ENCODE assay signal across 25 cellular contexts in the genomic region with DNA sequence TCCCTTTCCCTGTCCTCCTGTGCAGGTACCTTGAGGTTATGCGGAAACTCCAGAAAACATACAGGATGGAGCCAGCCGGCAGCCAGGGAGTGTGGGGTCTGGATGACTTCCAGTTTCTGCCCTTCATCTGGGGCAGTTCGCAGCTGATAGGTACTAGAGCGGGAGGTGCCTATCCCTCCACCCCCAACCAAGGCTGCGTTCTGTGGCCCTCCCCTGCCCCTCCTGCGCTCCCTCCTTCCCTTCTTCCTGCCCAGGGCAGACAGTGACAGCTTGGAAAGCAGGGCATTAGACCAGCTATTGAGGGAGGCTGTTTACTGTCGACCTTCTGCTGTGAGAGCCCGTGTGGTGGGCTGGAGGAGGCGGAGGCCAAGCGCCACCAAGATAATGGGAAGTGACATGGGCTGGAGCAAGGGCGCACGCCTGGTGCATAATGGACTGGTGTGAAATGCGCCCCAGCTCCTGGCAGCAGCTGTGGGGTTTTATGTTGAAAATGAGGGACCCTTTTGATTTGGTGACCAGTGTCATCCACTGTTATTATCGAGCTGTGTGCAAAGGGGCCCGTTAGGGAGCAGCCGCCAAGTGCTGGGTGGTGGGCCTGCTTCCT. TPM values are rescaled to one million over a fixed set of nuclear protein-coding genes. Genes with fewer than 3 reads are reported as not detected.
DNase-seq lines count a peak whose midpoint lies in the region; ATAC-seq and TF ChIP-seq lines count a peak whose summit lies in the region.
"Had no signal": no experiment of that assay in that cellular context is flagged by ENCODE, and none has a peak within 500 bp of the region (broad histone marks: within the 10 kb centered on the region; RNA-seq: fewer than 3 reads in every experiment).

No MANE protein-coding gene starts in this region.

- H3K9me2 ChIP-seq in GM23338 (ENCODE audit: insufficient read depth): no peaks in the 10 kb centered on the region

- TF ChIP-seq CTCF in GM23338 (conservative IDR thresholded peaks at IDR 0.05; ENCODE audit: low read depth in 2 of 2): no peak
- TF ChIP-seq CTCF in osteocyte (IDR thresholded peaks at IDR 0.05): no peak
- no peak for TF ChIP-seq CTCF in tibial artery (IDR thresholded peaks at IDR 0.05)

- H3K36me3 ChIP-seq in GM23338 (ENCODE audit: insufficient read depth) (peaks cover 4% of the 10 kb centered on the region; the same call in 1 of the 2 replicates), tibial artery (peaks cover 13 to 48% (median 20%) of the 10 kb centered on the region in 3 donors)
- H3K36me3 ChIP-seq: uterus had no signal

- ATAC-seq in GM23338 (no peak), HG02610 (IDR thresholded peaks at IDR 0.05; ENCODE audit: unreplicated experiment) (no peak), HG02759 (IDR thresholded peaks at IDR 0.05; ENCODE audit: unreplicated experiment) (no peak), GM19455 (IDR thresholded peaks at IDR 0.05; ENCODE audit: unreplicated experiment) (no peak)
- ATAC-seq: K562; stimulated activated effector memory CD8-positive, alpha-beta T cell treated with anti-CD3 and anti-CD28 coated beads, Interleukin-12 subunit alpha, Interleukin-12 subunit beta, amount 100 ng/mL, for 72 hours had no signal

- DNase-seq in GM23338 (ENCODE audit: low spot score) (no peak), cerebellar cortex (ENCODE audit: low spot score) (peak; percentile 76), osteocyte (ENCODE audit: extremely low spot score, unreplicated experiment) (no peak), tibial artery (no peak)
- DNase-seq: activated B cell treated with CpG ODN at 0.5 μM for 24 hours; activated CD4-positive, alpha-beta T cell treated with anti-CD3 and anti-CD28 coated beads, Interleukin-2, amount 50 U/mL, for 1 hour; activated effector memory CD4-positive, alpha-beta T cell treated with Interleukin-2 at 50 U/mL for 16 hours; activated T-cell treated with anti-CD3 and anti-CD28 coated beads, Interleukin-2, amount 50 U/mL, for 1 hour; BE2C; cortex of kidney; effector memory CD4-positive, alpha-beta T cell; left ventricle myocardium inferior; mesendoderm; NCI-H1092 treated with DMSO at 0.1 percent for 48 hours; NCI-H1694 treated with DMSO at 0.1 percent for 48 hours; NCI-H510A; T-helper 1 cell; uterus had no signal

- H2AFZ ChIP-seq in GM23338: no peak overlapping the region

- no peaks in the 10 kb centered on the region for H3K9me3 ChIP-seq in tibial artery
- H3K9me3 ChIP-seq: BE2C, left ventricle myocardium inferior, uterus had no signal

- no peaks in the 10 kb centered on the region for H3K27me3 ChIP-seq in GM23338 (ENCODE audit: insufficient read depth)
- no peaks in the 10 kb centered on the region for H3K27me3 ChIP-seq in tibial artery
- H3K27me3 ChIP-seq: BE2C, uterus had no signal

- H3K27ac ChIP-seq in GM23338 (ENCODE audit: low read depth) (0 out of 2 replicates have a peak overlapping the region, but pooled peaks have one; percentile 55), tibial artery (peak overlapping the region; percentile 91 to 99)

- no peak overlapping the region for H3K4me2 ChIP-seq in GM23338

- H3K4me1 ChIP-seq in GM23338 (ENCODE audit: insufficient read depth) (peaks cover 17% of the 10 kb centered on the region), tibial artery (peaks cover 0 to 50% (median 42%) of the 10 kb centered on the region in 4 donors)

- H4K20me1 ChIP-seq in GM23338 (replicated peaks; ENCODE audit: insufficient read depth): no peaks in the 10 kb centered on the region

- H3K4me3 Mint-ChIP-seq in GM23338: no peak overlapping the region
- no peak overlapping the region for H3K4me3 Mint-ChIP-seq in osteocyte (ENCODE audit: unreplicated experiment)
- H3K4me3 Mint-ChIP-seq: activated B cell treated with CpG ODN at 0.5 μM for 24 hours; activated naive CD8-positive, alpha-beta T cell; stimulated activated effector memory CD8-positive, alpha-beta T cell treated with anti-CD3 and anti-CD28 coated beads, Interleukin-12 subunit alpha, Interleukin-12 subunit beta, amount 100 ng/mL, for 72 hours had no signal

- peaks cover 6% of the 10 kb centered on the region; the same call in 1 of the 2 replicates for H3F3A ChIP-seq in GM23338 (replicated peaks; ENCODE audit: low read depth)

- H3K4me1 Mint-ChIP-seq in GM23338 (peaks cover 33% of the 10 kb centered on the region), osteocyte (ENCODE audit: unreplicated experiment) (peaks cover 59% of the 10 kb centered on the region)

- H3K79me2 ChIP-seq in GM23338 (replicated peaks; ENCODE audit: insufficient read depth): peaks cover 8% of the 10 kb centered on the region

- H3K27ac Mint-ChIP-seq in GM23338: no peak overlapping the region
- peak overlapping the region; percentile 100 for H3K27ac Mint-ChIP-seq in osteocyte (ENCODE audit: unreplicated experiment)
- H3K27ac Mint-ChIP-seq: activated B cell treated with CpG ODN at 0.5 μM for 24 hours; activated naive CD8-positive, alpha-beta T cell; stimulated activated effector memory CD8-positive, alpha-beta T cell treated with anti-CD3 and anti-CD28 coated beads, Interleukin-12 subunit alpha, Interleukin-12 subunit beta, amount 100 ng/mL, for 72 hours had no signal

- H3K9me3 Mint-ChIP-seq in GM23338: no peaks in the 10 kb centered on the region
- no peaks in the 10 kb centered on the region for H3K9me3 Mint-ChIP-seq in osteocyte (ENCODE audit: unreplicated experiment)
- H3K9me3 Mint-ChIP-seq: activated B cell treated with CpG ODN at 0.5 μM for 24 hours; stimulated activated effector memory CD8-positive, alpha-beta T cell treated with anti-CD3 and anti-CD28 coated beads, Interleukin-12 subunit alpha, Interleukin-12 subunit beta, amount 100 ng/mL, for 72 hours had no signal

- intact Hi-C loops in tibial artery (cut with DNase I; ENCODE audit: low total_unique reads): no loop called here

- H3K36me3 Mint-ChIP-seq in GM23338 (ENCODE audit: low read depth) (peaks cover 37% of the 10 kb centered on the region), osteocyte (ENCODE audit: unreplicated experiment) (peaks cover 13% of the 10 kb centered on the region)

- peaks cover 25% of the 10 kb centered on the region for H3K27me3 Mint-ChIP-seq in GM23338 (ENCODE audit: insufficient read depth, low read depth, poor library complexity)
- no peaks in the 10 kb centered on the region for H3K27me3 Mint-ChIP-seq in osteocyte (ENCODE audit: unreplicated experiment)
- H3K27me3 Mint-ChIP-seq: activated B cell treated with CpG ODN at 0.5 μM for 24 hours; activated naive CD8-positive, alpha-beta T cell; progenitor cell of endocrine pancreas had no signal

- H3K4me3 ChIP-seq in GM23338 (no peak overlapping the region), tibial artery (no peak overlapping the region)
- H3K4me3 ChIP-seq: K562, left ventricle myocardium inferior, uterus had no signal

TF ChIP-seq in GM23338, 12 proteins besides CTCF, POLR2A, EP300 and RAD21:
- TF ChIP-seq POLR2AphosphoS5 (IDR thresholded peaks at IDR 0.05; ENCODE audit: low read depth) (no peak), EZH2 (IDR thresholded peaks at IDR 0.05; ENCODE audit: low read depth, unreplicated experiment) (no peak), ZNF331 (CRISPR knock-in tag; IDR thresholded peaks at IDR 0.05; ENCODE audit: low read depth) (no peak), NANOG (IDR thresholded peaks at IDR 0.05; ENCODE audit: borderline replicate concordance) (no peak), REST (IDR thresholded peaks at IDR 0.05; ENCODE audit: unreplicated experiment) (no peak), JUNB (IDR thresholded peaks at IDR 0.05; ENCODE audit: unreplicated experiment) (no peak)

RNA-seq across cellular contexts. Expression of gene PTPA, which starts 25.3 kb away (rescaled TPM):
- total RNA-seq in GM23338 (2014; rRNA removed; shearing (Covaris generic)): 110 and 122 TPM in 2 replicates
- 53.9 and 57.3 TPM in 2 replicates for polyA plus RNA-seq in GM23338 (2016; fragmentation: Nextera tagmentation; extraction: Ambion mirVana)
- 140 and 150 TPM in 2 replicates for total RNA-seq in osteocyte

RNA-seq across cellular contexts. Expression of gene CRAT, which starts 26.0 kb away (rescaled TPM):
- 9.9 TPM in 2 replicates for total RNA-seq in GM23338 (2014; rRNA removed; shearing (Covaris generic))
- 3.7 and 4.6 TPM in 2 replicates for polyA plus RNA-seq in GM23338 (2016; fragmentation: Nextera tagmentation; extraction: Ambion mirVana)
- total RNA-seq in osteocyte: 55.1 and 55.5 TPM in 2 replicates

RNA-seq across cellular contexts. Expression of gene IER5L, which starts 41.5 kb away (rescaled TPM):
- total RNA-seq in GM23338 (2014; rRNA removed; shearing (Covaris generic)): 0.90 and 1.2 TPM in 2 replicates
- polyA plus RNA-seq in GM23338 (2016; fragmentation: Nextera tagmentation; extraction: Ambion mirVana): 0.19 and 0.24 TPM in 2 replicates
- total RNA-seq in osteocyte: 60.8 and 63.0 TPM in 2 replicates

RNA-seq across cellular contexts. Expression of gene DOLPP1, which starts 55.6 kb away (rescaled TPM):
- total RNA-seq in GM23338 (2014; rRNA removed; shearing (Covaris generic)): 30.0 and 31.9 TPM in 2 replicates
- polyA plus RNA-seq in GM23338 (2016; fragmentation: Nextera tagmentation; extraction: Ambion mirVana): 20.5 and 23.3 TPM in 2 replicates
- total RNA-seq in osteocyte: 13.3 and 19.3 TPM in 2 replicates

Comparison
In these comparisons a context has a peak if more than half of its experiments do, and no peak if none do; other contexts are left out.
1. RNA of gene IER5L, which starts 41.5 kb away (total RNA-seq): 60.8 to 63.0 TPM in osteocyte; 0.90 to 1.2 TPM in GM23338; every median in the first group is over 10 times any median in the second.